In the genomic region with DNA sequence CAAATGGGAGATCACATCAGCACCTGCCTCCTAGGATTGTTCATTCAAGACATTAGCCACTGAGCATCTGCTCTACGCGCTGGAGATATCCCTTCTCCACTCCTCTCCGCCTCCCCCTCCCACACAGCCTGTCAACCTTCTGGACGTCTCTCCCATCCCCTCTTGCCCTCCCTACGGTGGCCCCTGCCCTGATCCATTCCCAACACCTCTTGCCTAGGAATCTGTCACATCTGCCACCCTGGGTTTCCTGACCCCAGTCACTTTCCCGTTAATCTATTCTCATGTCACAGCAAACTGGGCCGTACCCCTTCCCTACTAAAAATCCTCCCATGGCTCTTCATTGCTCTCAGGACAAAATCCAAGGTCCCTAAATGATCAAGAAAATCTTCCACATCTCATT, we compare ENCODE assay signal across 10 cellular contexts. TPM values are rescaled to one million over a fixed set of nuclear protein-coding genes. Genes with fewer than 3 reads are reported as not detected.
DNase-seq lines count a peak whose midpoint lies in the region; ATAC-seq and TF ChIP-seq lines count a peak whose summit lies in the region.
"Had no signal": no experiment of that assay in that cellular context is flagged by ENCODE, and none has a peak within 500 bp of the region (broad histone marks: within the 10 kb centered on the region; RNA-seq: fewer than 3 reads in every experiment).

No MANE protein-coding gene starts in this region.

- TF ChIP-seq POLR2A in body of pancreas (IDR thresholded peaks at IDR 0.05) (no peak), right lobe of liver (IDR thresholded peaks at IDR 0.05) (no peak), transverse colon (IDR thresholded peaks at IDR 0.05) (no peak)

- no peaks in the 10 kb centered on the region for H3K9me2 ChIP-seq in PC-9 (ENCODE audit: insufficient read depth)

- H3K36me3 ChIP-seq in body of pancreas (replicated peaks in 1 of 2; ENCODE audit: insufficient read depth in 1 of 2, low read depth in 2 of 2): peaks cover 0 to 8% of the 10 kb centered on the region in 2 donors
- peaks cover 0 to 7% (median 0%) of the 10 kb centered on the region in 4 donors for H3K36me3 ChIP-seq in right lobe of liver
- peaks cover 0 to 20% (median 6%) of the 10 kb centered on the region in 4 donors for H3K36me3 ChIP-seq in transverse colon
- no peaks in the 10 kb centered on the region for H3K36me3 ChIP-seq in PC-9 (ENCODE audit: low read depth)

- no peak for TF ChIP-seq CTCF in body of pancreas (IDR thresholded peaks at IDR 0.05)
- TF ChIP-seq CTCF in right lobe of liver (IDR thresholded peaks at IDR 0.05): no peak
- no peak for TF ChIP-seq CTCF in transverse colon (IDR thresholded peaks at IDR 0.05)
- TF ChIP-seq CTCF in osteocyte (IDR thresholded peaks at IDR 0.05): no peak
- no peak for TF ChIP-seq CTCF in PC-9 (conservative IDR thresholded peaks at IDR 0.05)

- POLR2A ChIA-PET in PC-9 (lab: Charles Lee; ENCODE audit: unreplicated experiment): interaction anchor here (0.5 kb wide), 1 partner anchor 172 kb away, joined by 4 read pairs; no protein-coding TSS in a partner anchor

- H2AFZ ChIP-seq in PC-9: no peak overlapping the region

- TF ChIP-seq EP300 in transverse colon (IDR thresholded peaks at IDR 0.05; ENCODE audit: low read depth): no peak

- H3F3A ChIP-seq in PC-9 (ENCODE audit: insufficient read depth, low read depth): 0 out of 2 replicates have a peak, but pooled peaks cover under 1% of the 10 kb centered on the region

- BruUV-seq in PC-9 (replicated peaks; lab: Mats Ljungman, UMichigan): no TSS peak

- peak overlapping the region; percentile 70 to 92 for H3K4me3 ChIP-seq in body of pancreas
- H3K4me3 ChIP-seq in right lobe of liver: peak overlapping the region; percentile 53 to 92 (median 76)
- H3K4me3 ChIP-seq in transverse colon: peak overlapping the region; percentile 47 to 77 (median 65)
- no peak overlapping the region for H3K4me3 ChIP-seq in PC-9

- in situ Hi-C loops in transverse colon (cut with MboI; ENCODE audit: low pct_ligation_motif_present in 1 of 4, low pct_unique_long_range_greater_than_20kb in 1 of 4, low sequenced_read_pairs in 3 of 4): no loop called here

- H3K36me3 Mint-ChIP-seq in osteocyte (ENCODE audit: unreplicated experiment): peaks cover 14% of the 10 kb centered on the region

- no peaks in the 10 kb centered on the region for H3K79me2 ChIP-seq in PC-9 (ENCODE audit: low read depth)

- ATAC-seq in body of pancreas (no peak), right lobe of liver (no peak)

- no peaks in the 10 kb centered on the region for H3K9me3 Mint-ChIP-seq in osteocyte (ENCODE audit: unreplicated experiment)
- H3K9me3 Mint-ChIP-seq: memory B cell; stimulated activated naive CD8-positive, alpha-beta T cell treated with anti-CD3 and anti-CD28 coated beads, Interleukin-15, Interleukin-2, amounts not matched to agents 100 ng/mL and 50 ng/mL, for 24 hours had no signal

- H3K27ac ChIP-seq in body of pancreas (peak overlapping the region in 2 of 4 donors; percentile 53 to 69), right lobe of liver (no peak overlapping the region), transverse colon (peak overlapping the region; percentile 69 to 85 (median 76)), PC-9 (no peak overlapping the region)

- H3K4me1 ChIP-seq in body of pancreas: peaks cover 15% of the 10 kb centered on the region
- H3K4me1 ChIP-seq in right lobe of liver: peaks cover 0 to 7% (median 3%) of the 10 kb centered on the region in 4 donors
- H3K4me1 ChIP-seq in transverse colon: peaks cover 9 to 14% (median 13%) of the 10 kb centered on the region in 4 donors
- no peaks in the 10 kb centered on the region for H3K4me1 ChIP-seq in PC-9 (replicated peaks; ENCODE audit: insufficient read depth)

- no peak overlapping the region for H3K27ac Mint-ChIP-seq in osteocyte (ENCODE audit: unreplicated experiment)
- H3K27ac Mint-ChIP-seq: memory B cell; stimulated activated naive CD8-positive, alpha-beta T cell treated with anti-CD3 and anti-CD28 coated beads, Interleukin-15, Interleukin-2, amounts not matched to agents 100 ng/mL and 50 ng/mL, for 24 hours had no signal

- CTCF ChIA-PET in PC-9 (lab: Charles Lee): no interaction called here

- H3K27me3 ChIP-seq in body of pancreas (no peaks in the 10 kb centered on the region), right lobe of liver (no peaks in the 10 kb centered on the region), transverse colon (no peaks in the 10 kb centered on the region), PC-9 (ENCODE audit: insufficient read depth, low read depth) (no peaks in the 10 kb centered on the region)

- WGBS in body of pancreas, 2 donors: 12 to 21% methylated on average over 7 of the region's 7 CpGs
- WGBS in right lobe of liver (ENCODE audit: insufficient coverage, low coverage, low lambda C conversion rate, missing lambda C conversion rate): 35% methylated on average over 7 of the region's 7 CpGs
- 19 to 38% methylated on average over 7 of the region's 7 CpGs for WGBS in transverse colon (ENCODE audit: low coverage in 1 of 2), 2 donors

- H3K9me3 ChIP-seq in body of pancreas (no peaks in the 10 kb centered on the region), right lobe of liver (no peaks in the 10 kb centered on the region), transverse colon (no peaks in the 10 kb centered on the region), PC-9 (ENCODE audit: insufficient read depth, low read depth) (no peaks in the 10 kb centered on the region)

- no peaks in the 10 kb centered on the region for H3K4me1 Mint-ChIP-seq in osteocyte (ENCODE audit: unreplicated experiment)

- no peak overlapping the region for H3K4me2 ChIP-seq in PC-9

- no peaks in the 10 kb centered on the region for H4K20me1 ChIP-seq in PC-9 (ENCODE audit: insufficient read depth)

- DNase-seq in NCI-H1417 (lab: John Stamatoyannopoulos, UW) (peak in 2 of 3 experiments; percentile 28 to 44), NCI-H1417 treated with DMSO at 0.1 percent for 48 hours (lab: John Stamatoyannopoulos, UW) (no peak), body of pancreas (no peak), right lobe of liver (no peak), transverse colon (no peak), GM19238 (ENCODE audit: insufficient read length, low spot score) (no peak), osteocyte (ENCODE audit: extremely low spot score, unreplicated experiment) (no peak), PC-9 (no peak)

- H3K4me3 Mint-ChIP-seq in osteocyte (ENCODE audit: unreplicated experiment): no peak overlapping the region
- H3K4me3 Mint-ChIP-seq: memory B cell; stimulated activated naive CD8-positive, alpha-beta T cell treated with anti-CD3 and anti-CD28 coated beads, Interleukin-15, Interleukin-2, amounts not matched to agents 100 ng/mL and 50 ng/mL, for 24 hours had no signal

- intact Hi-C loops in body of pancreas (cut with DNase I) (no loop called here), right lobe of liver (cut with DNase I) (no loop called here), transverse colon (cut with DNase I; ENCODE audit: low total_unique reads) (no loop called here), PC-9 (cut with micrococcal nuclease; ENCODE audit: unreplicated experiment) (no loop called here)

- H3K27me3 Mint-ChIP-seq in osteocyte (ENCODE audit: unreplicated experiment): no peaks in the 10 kb centered on the region
- H3K27me3 Mint-ChIP-seq: memory B cell; stimulated activated naive CD8-positive, alpha-beta T cell treated with anti-CD3 and anti-CD28 coated beads, Interleukin-15, Interleukin-2, amounts not matched to agents 100 ng/mL and 50 ng/mL, for 24 hours had no signal

RNA-seq across cellular contexts. Expression of a gene that starts 10.3 kb away (rescaled TPM):
- 10 to 100 TPM; 11.9 to 21.1 TPM for total RNA-seq in body of pancreas
- total RNA-seq in right lobe of liver: 1 to 10 TPM; 2.5 to 6.3 (median 4.4) TPM
- 10 to 100 TPM; 13.3 to 16.1 (median 15.1) TPM for total RNA-seq in transverse colon
- total RNA-seq in osteocyte: 31.7 and 34.0 TPM in 2 replicates
- 29.9 and 39.5 TPM in 2 replicates for total RNA-seq in PC-9 (2021)

RNA-seq across cellular contexts. Expression of a gene that starts 22.5 kb away (rescaled TPM):
- 100 to 1,000 TPM in 1 of 2 donors, 10 to 100 TPM in 1; 90.3 to 118 TPM for total RNA-seq in body of pancreas
- 10 to 100 TPM; 46.1 to 76.2 (median 51.4) TPM for total RNA-seq in right lobe of liver
- 100 to 1,000 TPM in 1 of 4 donors, 10 to 100 TPM in 3; 20.6 to 107 (median 62.6) TPM for total RNA-seq in transverse colon
- total RNA-seq in osteocyte: 161 and 172 TPM in 2 replicates
- total RNA-seq in PC-9 (2021): 437 and 498 TPM in 2 replicates

RNA-seq across cellular contexts. Expression of a gene that starts 45.0 kb away (rescaled TPM):
- total RNA-seq in body of pancreas (not detected), right lobe of liver (not detected), transverse colon (not detected), osteocyte (not detected in 2 replicates), PC-9 (2021) (not detected in 2 replicates)

Comparison
In these comparisons a context has a peak if more than half of its experiments do, and no peak if none do; other contexts are left out.
1. DNase-seq: peak in NCI-H1417 (2 of 3); none in NCI-H1417 treated with DMSO at 0.1 percent for 48 hours (single experiment), body of pancreas (0 of 4), right lobe of liver (0 of 3), transverse colon (single experiment), GM19238 (single experiment), osteocyte (single experiment) and PC-9 (0 of 2).
2. H3K27ac ChIP-seq: peak in transverse colon (4 of 4); none in right lobe of liver (0 of 3) and PC-9 (single experiment).